Comparison of ENCODE assay signal across 8 cellular contexts in the genomic region with DNA sequence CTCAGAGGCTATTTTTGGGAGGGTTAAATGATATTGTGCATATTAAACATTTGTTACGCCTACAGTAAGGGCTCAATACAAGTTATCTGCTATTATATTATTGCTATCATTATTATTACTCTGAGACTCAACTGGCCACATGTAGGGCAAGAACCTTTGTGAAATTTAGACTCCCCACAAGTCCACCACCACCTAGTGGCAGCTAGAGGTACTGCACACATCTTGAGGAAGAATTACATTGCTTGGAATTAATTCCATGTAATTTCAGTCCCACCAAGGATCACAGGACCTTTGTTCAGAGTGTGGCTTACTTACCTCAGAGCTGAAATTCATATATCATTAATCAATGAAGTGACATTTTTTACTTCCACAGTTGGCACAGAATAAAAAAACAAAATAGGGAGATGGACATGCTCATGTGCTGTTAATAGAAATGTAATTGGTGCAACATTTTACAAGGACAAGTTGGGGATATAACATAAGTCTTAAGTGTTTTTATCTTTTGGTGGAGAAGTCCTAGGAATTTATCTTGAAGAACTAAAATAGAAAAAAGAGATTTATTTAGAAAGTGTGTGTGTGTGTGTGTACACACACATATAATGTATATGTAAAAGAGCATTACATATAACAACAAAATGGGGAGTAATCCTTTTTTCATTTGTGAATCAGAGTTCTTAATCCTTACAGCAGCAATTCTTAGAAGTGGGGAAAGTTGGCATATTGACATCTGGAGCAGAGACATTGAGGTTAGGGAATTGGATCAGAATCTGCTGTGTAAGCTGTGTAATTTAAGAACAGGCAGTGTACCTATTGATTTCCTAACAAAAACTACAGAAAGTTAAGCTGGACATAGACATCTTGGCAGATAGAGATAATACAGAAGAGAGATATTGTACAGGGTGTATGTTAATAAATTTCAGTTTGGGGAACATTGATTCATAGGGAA. TPM values are rescaled to one million over a fixed set of nuclear protein-coding genes. Genes with fewer than 3 reads are reported as not detected.
A peak's percentile ranks its signal among the peaks of the same experiment; 100 is the strongest.
DNase-seq lines count a peak whose midpoint lies in the region; ATAC-seq and TF ChIP-seq lines count a peak whose summit lies in the region.

No MANE protein-coding gene starts in this region.

- no peaks in the 10 kb centered on the region for H3K9me3 Mint-ChIP-seq in CD4-positive, alpha-beta T cell
- no peaks in the 10 kb centered on the region for H3K9me3 Mint-ChIP-seq in progenitor cell of endocrine pancreas (ENCODE audit: low read depth)

- H3K4me3 ChIP-seq in LNCaP clone FGC (ENCODE audit: low read depth, low read length) = no peak overlapping the region
- no peak overlapping the region for H3K4me3 ChIP-seq in SJCRH30

- no peaks in the 10 kb centered on the region for H3K27me3 Mint-ChIP-seq in CD4-positive, alpha-beta T cell
- H3K27me3 Mint-ChIP-seq in progenitor cell of endocrine pancreas = no peaks in the 10 kb centered on the region

- no peak overlapping the region for H3K4me3 Mint-ChIP-seq in CD4-positive, alpha-beta T cell
- H3K4me3 Mint-ChIP-seq in progenitor cell of endocrine pancreas (ENCODE audit: low read depth) = no peak overlapping the region

- CTCF ChIA-PET in CD4-positive, alpha-beta T cell (lab: Charles Lee) = interaction anchor here (0.8 to 1.6 kb wide), 7 partner anchors 9 to 113 kb away, joined by 3 to 10 read pairs (median 6); partner anchors contain the start of genes MSANTD3 and TEX10

- H3K36me3 Mint-ChIP-seq in CD4-positive, alpha-beta T cell (ENCODE audit: low read depth) = peaks cover 14% of the 10 kb centered on the region
- H3K36me3 Mint-ChIP-seq in progenitor cell of endocrine pancreas (ENCODE audit: insufficient read depth) = peaks cover 6% of the 10 kb centered on the region

- DNase-seq in CD4-positive, alpha-beta T cell = peak; percentile 29 to 68 (median 57)
- DNase-seq in LNCaP clone FGC (ENCODE audit: low read depth) (no peak), SJCRH30 (peak; percentile 80 to 89), head of caudate nucleus (peak in 40 of 42 donors; percentile 11 to 95 (median 77)), progenitor cell of endocrine pancreas (ENCODE audit: low spot score, unreplicated experiment) (peak; percentile 59)
- peak; percentile 67 for DNase-seq in activated naive CD4-positive, alpha-beta T cell treated with Interleukin-2 at 50 U/mL for 16 hours

- peaks cover 7% of the 10 kb centered on the region for H3K4me1 ChIP-seq in SJCRH30

- peak; percentile 99 for TF ChIP-seq CTCF in CD4-positive, alpha-beta T cell (IDR thresholded peaks at IDR 0.05)
- peak; percentile 92 for TF ChIP-seq CTCF in LNCaP clone FGC (IDR thresholded peaks at IDR 0.05; ENCODE audit: control insufficient read depth, extremely low read depth, insufficient read depth)
- peak; percentile 86 for TF ChIP-seq CTCF in progenitor cell of endocrine pancreas (IDR thresholded peaks at IDR 0.05; ENCODE audit: unreplicated experiment)

- POLR2A ChIA-PET in CD4-positive, alpha-beta T cell (lab: Charles Lee) = interaction anchor here (0.7 to 0.8 kb wide), 2 partner anchors 86 to 148 kb away, joined by 3 to 4 read pairs; partner anchors contain the start of gene TEX10

- ATAC-seq in CD4-positive, alpha-beta T cell (ENCODE audit: poor library complexity) = peak; percentile 55
- ATAC-seq in GM19351 (IDR thresholded peaks at IDR 0.05; ENCODE audit: unreplicated experiment) (peak; percentile 82), HG03460 (IDR thresholded peaks at IDR 0.05; ENCODE audit: unreplicated experiment) (no peak)

- no peaks in the 10 kb centered on the region for H3K9me3 ChIP-seq in CD4-positive, alpha-beta T cell (ENCODE audit: control insufficient read depth, low read length)
- no peaks in the 10 kb centered on the region for H3K9me3 ChIP-seq in SJCRH30 (replicated peaks)

- peaks cover 16% of the 10 kb centered on the region for H3K36me3 ChIP-seq in SJCRH30

- H3K27me3 ChIP-seq in CD4-positive, alpha-beta T cell (ENCODE audit: control insufficient read depth, insufficient read depth, low read length) = no peaks in the 10 kb centered on the region
- no peaks in the 10 kb centered on the region for H3K27me3 ChIP-seq in SJCRH30

- H3K4me1 Mint-ChIP-seq in CD4-positive, alpha-beta T cell (ENCODE audit: low read depth) = no peaks in the 10 kb centered on the region
- peaks cover 9% of the 10 kb centered on the region for H3K4me1 Mint-ChIP-seq in progenitor cell of endocrine pancreas (ENCODE audit: low read depth)

- intact Hi-C loops in CD4-positive, alpha-beta T cell (cut with DNase I, micrococcal nuclease) = loop anchor here (1.0 to 10.0 kb wide), 5 partner anchors 11 to 1253 kb away; partner anchors contain the start of gene MSANTD3 (in 1 of the 2)
- intact Hi-C loops in head of caudate nucleus (cut with DNase I) = no loop called here

- H3K27ac Mint-ChIP-seq in CD4-positive, alpha-beta T cell = no peak overlapping the region
- peak overlapping the region; percentile 29 for H3K27ac Mint-ChIP-seq in progenitor cell of endocrine pancreas

- no peak overlapping the region for H3K27ac ChIP-seq in CD4-positive, alpha-beta T cell (ENCODE audit: low read depth, low read length)
- H3K27ac ChIP-seq in SJCRH30 = no peak overlapping the region

RNA-seq across cellular contexts. Expression of gene MSANTD3, which starts 11.2 kb away (rescaled TPM):
- total RNA-seq in CD4-positive, alpha-beta T cell = 1 to 10 TPM; 8.8 to 9.6 TPM
- total RNA-seq in SJCRH30 (2014; rRNA removed; shearing (Covaris generic)) = 57.0 and 63.9 TPM in 2 replicates
- 39.8 and 44.2 TPM in 2 replicates for total RNA-seq in progenitor cell of endocrine pancreas

RNA-seq across cellular contexts. Expression of gene TMEFF1, which starts 34.8 kb away (rescaled TPM):
- not detected for total RNA-seq in CD4-positive, alpha-beta T cell
- 19.8 and 20.6 TPM in 2 replicates for total RNA-seq in SJCRH30 (2014; rRNA removed; shearing (Covaris generic))
- total RNA-seq in progenitor cell of endocrine pancreas = 69.1 and 78.1 TPM in 2 replicates

Comparison
In these comparisons a context has a peak if more than half of its experiments do, and no peak if none do; other contexts are left out.
1. RNA of gene TMEFF1, which starts 34.8 kb away (total RNA-seq): 69.1 to 78.1 TPM in progenitor cell of endocrine pancreas and 19.8 to 20.6 TPM in SJCRH30; not detected in CD4-positive, alpha-beta T cell; every median in the first group is over 10 times any median in the second.
2. Peak in every context shown above with its lines, with median percentiles within 50 percentile points of each other: CTCF ChIP-seq.